17 cellular contexts compared by ENCODE assay signal in genomic region chr1:87196110-87196509, GRCh38.
"Had no signal": no experiment of that assay in that cellular context is flagged by ENCODE, and none has a peak within 500 bp of the region (broad histone marks: within the 10 kb centered on the region; RNA-seq: fewer than 3 reads in every experiment).

No MANE protein-coding gene starts in this region.

- H3K9me3 ChIP-seq: mucosa of descending colon, thyroid gland had no signal

- H3K9ac ChIP-seq: neural progenitor cell, parathyroid adenoma had no signal

- H3K4me1 ChIP-seq: heart left ventricle, neural progenitor cell, parathyroid adenoma, sigmoid colon, thyroid gland had no signal

- H3K36me3 ChIP-seq: heart left ventricle, sigmoid colon, thyroid gland had no signal

- H3K79me2 ChIP-seq: parathyroid adenoma had no signal

- H3K4me2 ChIP-seq: neural progenitor cell, smooth muscle cell had no signal

- H2AFZ ChIP-seq: neural progenitor cell, parathyroid adenoma had no signal

- H3K27ac ChIP-seq: coronary artery, dorsolateral prefrontal cortex, heart left ventricle, neural progenitor cell, parathyroid adenoma, sigmoid colon, thyroid gland had no signal

- H3K27me3 ChIP-seq: neural progenitor cell, sigmoid colon, thyroid gland had no signal

- DNase-seq: dorsolateral prefrontal cortex; effector CD8-positive, alpha-beta T cell; heart left ventricle; hippocampal formation; kidney glomerular epithelial cell; mammary epithelial cell; mucosa of descending colon; natural killer cell; occipital lobe; sigmoid colon; stimulated activated CD4-positive, alpha-beta T cell treated with anti-CD3 and anti-CD28 coated beads, Interleukin-2, amount 100 ng/mL, for 48 hours; stimulated activated naive CD4-positive, alpha-beta T cell treated with Interleukin-2 at 50 U/mL for 16 hours; thyroid gland had no signal

- H3K4me3 ChIP-seq: coronary artery, dorsolateral prefrontal cortex, heart left ventricle, mucosa of descending colon, neural progenitor cell, sigmoid colon, smooth muscle cell, thyroid gland had no signal
